ENCODE assay signal across 8 cellular contexts in the genomic region with DNA sequence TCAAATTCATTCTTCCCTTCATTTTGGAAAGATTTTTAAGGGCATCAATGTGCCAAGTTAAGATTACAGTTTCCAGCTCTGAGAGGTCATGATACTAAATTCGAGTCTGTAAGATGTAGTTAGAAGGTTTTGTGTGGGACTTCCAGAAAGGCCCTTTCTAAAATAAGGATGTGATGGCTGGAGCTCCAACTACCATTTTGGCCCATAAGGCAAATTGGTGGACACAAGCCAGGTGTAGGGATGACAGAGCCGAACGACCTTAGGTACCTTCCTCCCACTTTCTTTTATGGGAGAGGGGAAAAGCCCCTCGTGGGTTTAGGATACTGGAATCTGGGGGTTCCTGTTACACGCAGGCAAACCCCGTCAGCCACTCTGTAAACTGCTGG. TPM values are rescaled to one million over a fixed set of nuclear protein-coding genes. Genes with fewer than 3 reads are reported as not detected.
DNase-seq lines count a peak whose midpoint lies in the region; ATAC-seq and TF ChIP-seq lines count a peak whose summit lies in the region.

No MANE protein-coding gene starts in this region.

- no peak overlapping the region for H3K27ac ChIP-seq in CD4-positive, alpha-beta T cell (ENCODE audit: low read depth, low read length)
- no peak overlapping the region for H3K27ac ChIP-seq in ectodermal cell (ENCODE audit: insufficient read depth, low read depth, low read length, poor library complexity, severe bottlenecking)

- peak overlapping the region; percentile 82 for H3K4me2 ChIP-seq in Loucy (ENCODE audit: low read depth, low read length, poor library complexity, severe bottlenecking)

- H3K4me3 ChIP-seq in Loucy (ENCODE audit: low read length, poor library complexity, severe bottlenecking): peak overlapping the region; percentile 92
- H3K4me3 ChIP-seq in ectodermal cell (ENCODE audit: insufficient read depth, low read depth, low read length): peak overlapping the region; percentile 66

- H4K20me1 ChIP-seq in Loucy (ENCODE audit: insufficient read depth, low read length, poor library complexity, severe bottlenecking): no peaks in the 10 kb centered on the region

- no peaks in the 10 kb centered on the region for H3K9me3 ChIP-seq in CD4-positive, alpha-beta T cell (ENCODE audit: control insufficient read depth, low read length)
- H3K9me3 ChIP-seq in Loucy (ENCODE audit: insufficient read depth, low read depth, low read length) (peaks cover 2% of the 10 kb centered on the region; the same call in 1 of the 2 replicates), ectodermal cell (ENCODE audit: control insufficient read depth, low read length) (peaks cover 4% of the 10 kb centered on the region)

- TF ChIP-seq CTCF in CD4-positive, alpha-beta T cell (IDR thresholded peaks at IDR 0.05): no peak
- TF ChIP-seq CTCF in Loucy (conservative IDR thresholded peaks at IDR 0.05; ENCODE audit: low read length): no peak
- no peak for TF ChIP-seq CTCF in neural crest cell (conservative IDR thresholded peaks at IDR 0.05)

- CTCF ChIA-PET in CD4-positive, alpha-beta T cell (lab: Charles Lee): no interaction called here

- peak overlapping the region; percentile 76 for H3K27ac Mint-ChIP-seq in CD4-positive, alpha-beta T cell
- H3K27ac Mint-ChIP-seq in neural crest cell (ENCODE audit: unreplicated experiment): peak overlapping the region; percentile 99

- no peaks in the 10 kb centered on the region for H3K9me2 ChIP-seq in Loucy (replicated peaks; ENCODE audit: low read depth, low read length)

- H3K36me3 Mint-ChIP-seq in CD4-positive, alpha-beta T cell (ENCODE audit: low read depth): peaks cover 8% of the 10 kb centered on the region
- H3K36me3 Mint-ChIP-seq in neural crest cell (ENCODE audit: low read depth): peaks cover 20% of the 10 kb centered on the region

- H3K9ac ChIP-seq in Loucy (ENCODE audit: low read depth, low read length, poor library complexity, severe bottlenecking): peak overlapping the region; percentile 85

- H3K36me3 ChIP-seq in Loucy (ENCODE audit: insufficient read depth, low read length): no peaks in the 10 kb centered on the region
- H3K36me3 ChIP-seq in ectodermal cell (ENCODE audit: control insufficient read depth, insufficient read depth, low read length): no peaks in the 10 kb centered on the region

- peak overlapping the region; percentile 94 for H3K4me3 Mint-ChIP-seq in CD4-positive, alpha-beta T cell
- peak overlapping the region; percentile 96 for H3K4me3 Mint-ChIP-seq in neural crest cell

- 38 to 39% methylated on average over 6 of the region's 6 CpGs for WGBS in ectodermal cell, 2 experiments

- H2AFZ ChIP-seq in Loucy (ENCODE audit: low read length): peak overlapping the region; percentile 96

- peaks cover 16% of the 10 kb centered on the region for H3K4me1 ChIP-seq in Loucy (ENCODE audit: insufficient read depth, low read length, poor library complexity, severe bottlenecking)
- no peaks in the 10 kb centered on the region for H3K4me1 ChIP-seq in ectodermal cell (ENCODE audit: control insufficient read depth, insufficient read depth, low read length)

- POLR2A ChIA-PET in CD4-positive, alpha-beta T cell (lab: Charles Lee): no interaction called here

- no peak for DNase-seq in CD4-positive, alpha-beta T cell
- DNase-seq in neural crest cell (ENCODE audit: low read depth, low spot score): no peak
- DNase-seq in medulla oblongata (ENCODE audit: extremely low spot score): no peak

- H3K4me1 Mint-ChIP-seq in CD4-positive, alpha-beta T cell (ENCODE audit: low read depth): peaks cover 23% of the 10 kb centered on the region
- H3K4me1 Mint-ChIP-seq in neural crest cell: peaks cover 23% of the 10 kb centered on the region

- peaks cover 20% of the 10 kb centered on the region for H3K79me2 ChIP-seq in Loucy (ENCODE audit: insufficient read depth, low read length)

- no peak for ATAC-seq in CD4-positive, alpha-beta T cell (ENCODE audit: poor library complexity)
- ATAC-seq in GM18519 (IDR thresholded peaks at IDR 0.05; ENCODE audit: low FRiP score, unreplicated experiment) (no peak), GM19467 (IDR thresholded peaks at IDR 0.05; ENCODE audit: unreplicated experiment) (no peak), HG03280 (IDR thresholded peaks at IDR 0.05; ENCODE audit: unreplicated experiment) (no peak)

- intact Hi-C loops in CD4-positive, alpha-beta T cell (cut with DNase I, micrococcal nuclease): loop anchor here (2.0 to 5.0 kb wide), 3 partner anchors 137 to 1913 kb away; partner anchors contain the start of gene SPTLC1 (in 1 of the 2)

- no peaks in the 10 kb centered on the region for H3F3A ChIP-seq in Loucy (ENCODE audit: low read depth)

- H3K9me3 Mint-ChIP-seq in CD4-positive, alpha-beta T cell: peaks cover 1% of the 10 kb centered on the region
- H3K9me3 Mint-ChIP-seq in neural crest cell: peaks cover 12% of the 10 kb centered on the region

- H3K27me3 ChIP-seq in CD4-positive, alpha-beta T cell (ENCODE audit: control insufficient read depth, insufficient read depth, low read length): no peaks in the 10 kb centered on the region
- H3K27me3 ChIP-seq in Loucy (ENCODE audit: insufficient read depth, low read length, poor library complexity, severe bottlenecking): no peaks in the 10 kb centered on the region
- H3K27me3 ChIP-seq in ectodermal cell (ENCODE audit: control insufficient read depth, insufficient read depth, low read length, poor library complexity, severe bottlenecking): peaks cover 16% of the 10 kb centered on the region

- no peaks in the 10 kb centered on the region for H3K27me3 Mint-ChIP-seq in CD4-positive, alpha-beta T cell
- peaks cover 2% of the 10 kb centered on the region for H3K27me3 Mint-ChIP-seq in neural crest cell (ENCODE audit: low read depth)

RNA-seq across cellular contexts. Expression of gene PTPDC1, which starts 54.3 kb away (rescaled TPM):
- 1 to 10 TPM; 2.7 TPM for total RNA-seq in CD4-positive, alpha-beta T cell
- polyA plus RNA-seq in ectodermal cell (2013, experiment 1 of 4): 6.8 TPM
- 6.2 TPM for polyA plus RNA-seq in ectodermal cell (2013, experiment 2 of 4)
- 6.7 TPM for polyA plus RNA-seq in ectodermal cell (2013, experiment 3 of 4)
- 6.9 TPM for polyA plus RNA-seq in ectodermal cell (2013, experiment 4 of 4)
- total RNA-seq in neural crest cell: 9.5 and 10.1 TPM in 2 replicates
